15 cellular contexts compared by ENCODE assay signal in genomic region chr2:118667366-118667765, GRCh38.
"Had no signal": no experiment of that assay in that cellular context is flagged by ENCODE, and none has a peak within 500 bp of the region (broad histone marks: within the 10 kb centered on the region; RNA-seq: fewer than 3 reads in every experiment).

No MANE protein-coding gene starts in this region.

- DNase-seq: activated CD4-positive, alpha-beta T cell treated with anti-CD3 and anti-CD28 coated beads for 4 hours; activated CD8-positive, alpha-beta memory T cell treated with anti-CD3 and anti-CD28 coated beads, Interleukin-2, amount 50 U/mL, for 48 hours; activated CD8-positive, alpha-beta T cell treated with anti-CD3 and anti-CD28 coated beads for 36 hours; cortex of kidney; effector memory CD8-positive, alpha-beta T cell; islet precursor cell; natural killer cell; occipital lobe; sigmoid colon; stimulated activated CD4-positive, alpha-beta T cell treated with anti-CD3 and anti-CD28 coated beads, Interleukin-2, amount 100 ng/mL, for 48 hours; stimulated activated naive CD4-positive, alpha-beta T cell treated with Interleukin-2 at 50 U/mL for 16 hours had no signal

- H3K36me3 ChIP-seq: ascending aorta, sigmoid colon, suprapubic skin had no signal

- H3K27ac ChIP-seq: ascending aorta, epithelial cell of prostate, foreskin keratinocyte had no signal

- H3K9me3 ChIP-seq: ascending aorta, sigmoid colon, suprapubic skin had no signal

- H3K4me1 ChIP-seq: foreskin keratinocyte had no signal

- H3K4me3 ChIP-seq: ascending aorta, sigmoid colon, suprapubic skin had no signal

- H3K27me3 ChIP-seq: ascending aorta, foreskin keratinocyte, sigmoid colon, suprapubic skin had no signal
